In the genomic region with DNA sequence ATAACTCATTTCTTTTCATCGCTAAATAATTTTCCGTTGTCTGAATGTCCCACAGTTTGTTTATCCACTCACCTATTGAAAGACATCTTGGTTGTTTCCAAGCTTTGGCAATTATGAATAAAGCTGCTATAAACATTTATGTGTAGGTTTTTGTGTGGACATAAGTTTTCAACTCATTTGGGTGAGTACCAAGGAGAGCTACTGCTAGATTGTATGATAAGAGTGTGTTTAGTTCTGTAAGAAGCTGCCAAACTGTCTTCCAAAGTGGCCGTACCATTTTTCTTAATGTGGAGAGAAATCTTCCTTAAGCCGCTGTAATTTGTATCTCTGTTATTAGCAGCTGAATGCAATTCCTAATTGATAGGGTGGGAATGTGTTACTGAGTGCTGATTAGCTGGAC, we compare ENCODE assay signal across 32 cellular contexts.
"Had no signal": no experiment of that assay in that cellular context is flagged by ENCODE, and none has a peak within 500 bp of the region (broad histone marks: within the 10 kb centered on the region; RNA-seq: fewer than 3 reads in every experiment).

No MANE protein-coding gene starts in this region.

- H3K27ac ChIP-seq: ascending aorta, body of pancreas, brain microvascular endothelial cell, breast epithelium, coronary artery, VCaP had no signal

- H3K4me3 ChIP-seq: ascending aorta, body of pancreas, breast epithelium, coronary artery had no signal

- H3K27me3 ChIP-seq: ascending aorta, body of pancreas, brain microvascular endothelial cell, breast epithelium had no signal

- FAIRE-seq: colon, TTC549 had no signal

- ATAC-seq: activated CD4-positive, alpha-beta T cell treated with anti-CD3 and anti-CD28 coated beads for 36 hours; activated CD4-positive, CD25-positive, alpha-beta regulatory T cell treated with anti-CD3 and anti-CD28 coated beads, Interleukin-2, amount 50 U/mL, for 24 hours; activated CD8-positive, alpha-beta memory T cell treated with anti-CD3 and anti-CD28 coated beads, Interleukin-2, amount 10 ng/mL, durations not matched to agents 7 days and 5 days; activated CD8-positive, alpha-beta T cell treated with anti-CD3 and anti-CD28 coated beads, Interleukin-2, amount 10 ng/mL, durations not matched to agents 7 days and 5 days; activated naive CD8-positive, alpha-beta T cell treated with anti-CD3 and anti-CD28 coated beads, Interleukin-2, amount 50 U/mL, for 24 hours; body of pancreas; WTC11 had no signal

- H3K4me1 ChIP-seq: ascending aorta, body of pancreas, breast epithelium had no signal

- H3K9me3 ChIP-seq: ascending aorta, body of pancreas, breast epithelium had no signal

- DNase-seq: activated CD4-positive, alpha-beta memory T cell treated with anti-CD3 and anti-CD28 coated beads, Interleukin-2, amount 10 ng/mL, durations not matched to agents 7 days and 5 days; activated CD4-positive, alpha-beta T cell treated with anti-CD3 and anti-CD28 coated beads for 1 hour; activated CD4-positive, alpha-beta T cell treated with anti-CD3 and anti-CD28 coated beads for 36 hours; activated CD4-positive, alpha-beta T cell treated with anti-CD3 and anti-CD28 coated beads, Interleukin-2, amount 10 ng/mL, durations not matched to agents 7 days and 5 days; activated CD4-positive, alpha-beta T cell treated with anti-CD3 and anti-CD28 coated beads, Interleukin-2, amount 50 U/mL, for 48 hours; activated CD4-positive, CD25-positive, alpha-beta regulatory T cell; activated CD8-positive, alpha-beta memory T cell treated with anti-CD3 and anti-CD28 coated beads for 24 hours; activated CD8-positive, alpha-beta memory T cell treated with anti-CD3 and anti-CD28 coated beads, Interleukin-2, amount 10 ng/mL, durations not matched to agents 7 days and 5 days; activated CD8-positive, alpha-beta memory T cell treated with anti-CD3 and anti-CD28 coated beads, Interleukin-2, amount 50 U/mL, for 48 hours; activated CD8-positive, alpha-beta T cell treated with anti-CD3 and anti-CD28 coated beads, Interleukin-2, amount 10 ng/mL, durations not matched to agents 7 days and 5 days; activated effector memory CD4-positive, alpha-beta T cell treated with Interleukin-2 at 50 U/mL for 16 hours; activated gamma-delta T cell; activated naive CD4-positive, alpha-beta T cell treated with anti-CD3 and anti-CD28 coated beads, Interleukin-2, amount 10 ng/mL, durations not matched to agents 7 days and 5 days; activated naive CD4-positive, alpha-beta T cell treated with Interleukin-2 at 50 U/mL for 16 hours; activated naive CD8-positive, alpha-beta T cell treated with anti-CD3 and anti-CD28 coated beads, Interleukin-2, amount 10 ng/mL, durations not matched to agents 7 days and 5 days; activated naive CD8-positive, alpha-beta T cell treated with anti-CD3 and anti-CD28 coated beads, Interleukin-2, amount 50 U/mL, for 24 hours; activated T-cell treated with anti-CD3 and anti-CD28 coated beads, Interleukin-2, amount 50 U/mL, for 24 hours; activated T-cell treated with anti-CD3 and anti-CD28 coated beads, Interleukin-2, amount 50 U/mL, for 48 hours; body of pancreas; brain microvascular endothelial cell; central memory CD4-positive, alpha-beta T cell; T-helper 1 cell; T-helper 2 cell; T-helper 9 cell had no signal

- H3K36me3 ChIP-seq: ascending aorta, brain microvascular endothelial cell, breast epithelium had no signal
